ENCODE assay signal across 9 cellular contexts in genomic region chr15:72306211-72306785, GRCh38. TPM values are rescaled to one million over a fixed set of nuclear protein-coding genes. Genes with fewer than 3 reads are reported as not detected.
DNase-seq lines count a peak whose midpoint lies in the region; ATAC-seq lines count a peak whose summit lies in the region.
"Had no signal": no experiment of that assay in that cellular context is flagged by ENCODE, and none has a peak within 500 bp of the region (broad histone marks: within the 10 kb centered on the region; RNA-seq: fewer than 3 reads in every experiment).

No MANE protein-coding gene starts in this region.

- peaks cover 6% of the 10 kb centered on the region for H3K27me3 ChIP-seq in H7 (ENCODE audit: control insufficient read depth, insufficient read depth, low read length)

- DNase-seq in H7 = peak; percentile 76
- DNase-seq in NOMO-1 treated with dmso at 0.1 percent for 144 hours (lab: John Stamatoyannopoulos, UW; ENCODE audit: unreplicated experiment) = peak; percentile 64
- DNase-seq in activated naive CD4-positive, alpha-beta T cell treated with Interleukin-2 at 50 U/mL for 16 hours = peak; percentile 24
- DNase-seq in left kidney (ENCODE audit: low read depth, low spot score) = peak; percentile 77
- DNase-seq in kidney glomerular epithelial cell (lab: John Stamatoyannopoulos, UW) = no peak
- DNase-seq in GM19240 (ENCODE audit: insufficient read length, low spot score) = no peak

- ATAC-seq in HG02759 (IDR thresholded peaks at IDR 0.05; ENCODE audit: unreplicated experiment) (no peak), HG02588 (IDR thresholded peaks at IDR 0.05; ENCODE audit: unreplicated experiment) (no peak)

- no peak overlapping the region for H3K4me3 ChIP-seq in H7 (ENCODE audit: insufficient read depth, low read depth, low read length)

- H3K36me3 ChIP-seq in H7 (replicated peaks; ENCODE audit: control insufficient read depth, insufficient read depth, low read length) = no peaks in the 10 kb centered on the region

RNA-seq across cellular contexts. Expression of gene CELF6, which starts 13.7 kb away (rescaled TPM):
- 0.21 TPM in 1 of 2 replicates, not detected in the other for total RNA-seq in H7 (2014; rRNA removed; shearing (Covaris generic))
- total RNA-seq: dermis microvascular lymphatic vessel endothelial cell had no signal

RNA-seq across cellular contexts. Expression of gene PARP6, which starts 33.9 kb away (rescaled TPM):
- total RNA-seq in H7 (2014; rRNA removed; shearing (Covaris generic)) = 24.8 and 28.8 TPM in 2 replicates

Comparison
In these comparisons a context has a peak if more than half of its experiments do, and no peak if none do; other contexts are left out.
1. DNase-seq: peak in H7 (single experiment), NOMO-1 treated with dmso at 0.1 percent for 144 hours (single experiment), activated naive CD4-positive, alpha-beta T cell treated with Interleukin-2 at 50 U/mL for 16 hours (single experiment) and left kidney (single experiment); none in kidney glomerular epithelial cell (single experiment) and GM19240 (single experiment).